Comparison of ENCODE assay signal across 16 cellular contexts in genomic region chr7:152899004-152899403, GRCh38.
"Had no signal": no experiment of that assay in that cellular context is flagged by ENCODE, and none has a peak within 500 bp of the region (broad histone marks: within the 10 kb centered on the region; RNA-seq: fewer than 3 reads in every experiment).

No MANE protein-coding gene starts in this region.

- H3K4me3 ChIP-seq: left lung, tibial artery had no signal

- H3K4me1 ChIP-seq: tibial artery had no signal

- H3K36me3 Mint-ChIP-seq: activated naive CD8-positive, alpha-beta T cell treated with anti-CD3 and anti-CD28 coated beads for 36 hours; natural killer cell treated with Interleukin-12 subunit alpha and Interleukin-12 subunit beta and Interleukin-15 and Interleukin-18, amount 100 ng/mL, for 72 hours had no signal

- H3K9me3 ChIP-seq: left lung, tibial artery had no signal

- H3K27me3 Mint-ChIP-seq: activated naive CD8-positive, alpha-beta T cell treated with anti-CD3 and anti-CD28 coated beads for 36 hours had no signal

- H3K9me3 Mint-ChIP-seq: activated naive CD8-positive, alpha-beta T cell treated with anti-CD3 and anti-CD28 coated beads for 36 hours; activated T-cell treated with anti-CD3 and anti-CD28 coated beads, Interleukin-2, amount 50 U/mL, for 24 hours; activated T-helper 17 cell treated with anti-CD3 and anti-CD28 coated beads, Interleukin-2, amount 50 U/mL, for 72 hours; endodermal cell; natural killer cell treated with Interleukin-12 subunit alpha and Interleukin-12 subunit beta and Interleukin-15 and Interleukin-18, amount 100 ng/mL, for 72 hours; stimulated activated naive CD8-positive, alpha-beta T cell treated with anti-CD3 and anti-CD28 coated beads, Interleukin-15, Interleukin-2, amounts not matched to agents 100 ng/mL and 50 ng/mL, for 24 hours had no signal

- H3K4me3 Mint-ChIP-seq: activated CD8-positive, alpha-beta T cell treated with anti-CD3 and anti-CD28 coated beads, Interleukin-2, amount 10 ng/mL, durations not matched to agents 7 days and 5 days; activated naive CD8-positive, alpha-beta T cell treated with anti-CD3 and anti-CD28 coated beads for 36 hours; activated T-cell treated with anti-CD3 and anti-CD28 coated beads, Interleukin-2, amount 50 U/mL, for 24 hours; activated T-helper 17 cell treated with anti-CD3 and anti-CD28 coated beads, Interleukin-2, amount 50 U/mL, for 72 hours; endodermal cell; natural killer cell treated with Interleukin-12 subunit alpha and Interleukin-12 subunit beta and Interleukin-15 and Interleukin-18, amount 100 ng/mL, for 72 hours; stimulated activated naive CD8-positive, alpha-beta T cell treated with anti-CD3 and anti-CD28 coated beads, Interleukin-15, Interleukin-2, amounts not matched to agents 100 ng/mL and 50 ng/mL, for 24 hours had no signal

- ATAC-seq: activated CD8-positive, alpha-beta T cell treated with anti-CD3 and anti-CD28 coated beads, Interleukin-2, amount 10 ng/mL, durations not matched to agents 7 days and 5 days; activated T-helper 17 cell treated with anti-CD3 and anti-CD28 coated beads, Interleukin-2, amount 50 U/mL, for 72 hours; natural killer cell treated with Interleukin-12 subunit alpha and Interleukin-12 subunit beta and Interleukin-15 and Interleukin-18, amount 100 ng/mL, for 72 hours had no signal

- H3K27ac Mint-ChIP-seq: activated CD8-positive, alpha-beta T cell treated with anti-CD3 and anti-CD28 coated beads, Interleukin-2, amount 10 ng/mL, durations not matched to agents 7 days and 5 days; activated naive CD8-positive, alpha-beta T cell treated with anti-CD3 and anti-CD28 coated beads for 36 hours; activated T-cell treated with anti-CD3 and anti-CD28 coated beads, Interleukin-2, amount 50 U/mL, for 24 hours; activated T-helper 17 cell treated with anti-CD3 and anti-CD28 coated beads, Interleukin-2, amount 50 U/mL, for 72 hours; endodermal cell; natural killer cell treated with Interleukin-12 subunit alpha and Interleukin-12 subunit beta and Interleukin-15 and Interleukin-18, amount 100 ng/mL, for 72 hours; stimulated activated naive CD8-positive, alpha-beta T cell treated with anti-CD3 and anti-CD28 coated beads, Interleukin-15, Interleukin-2, amounts not matched to agents 100 ng/mL and 50 ng/mL, for 24 hours had no signal

- H3K27ac ChIP-seq: left lung, tibial artery had no signal

- H3K4me1 Mint-ChIP-seq: activated naive CD8-positive, alpha-beta T cell treated with anti-CD3 and anti-CD28 coated beads for 36 hours; activated T-helper 17 cell treated with anti-CD3 and anti-CD28 coated beads, Interleukin-2, amount 50 U/mL, for 72 hours; endodermal cell had no signal

- H3K36me3 ChIP-seq: left lung, tibial artery had no signal

- DNase-seq: activated CD4-positive, alpha-beta T cell treated with anti-CD3 and anti-CD28 coated beads for 1 hour; activated CD4-positive, alpha-beta T cell treated with anti-CD3 and anti-CD28 coated beads, Interleukin-2, amount 50 U/mL, for 1 hour; activated CD8-positive, alpha-beta T cell treated with anti-CD3 and anti-CD28 coated beads, Interleukin-2, amount 10 ng/mL, durations not matched to agents 7 days and 5 days; activated naive CD4-positive, alpha-beta T cell treated with Interleukin-2 at 50 U/mL for 16 hours; activated naive CD8-positive, alpha-beta T cell treated with anti-CD3 and anti-CD28 coated beads for 36 hours; activated T-cell treated with anti-CD3 and anti-CD28 coated beads, Interleukin-2, amount 50 U/mL, for 24 hours; cortex of kidney; endodermal cell; mammary epithelial cell; midbrain; T-helper 9 cell had no signal
